ENCODE assay signal across 31 cellular contexts in genomic region chr10:75422913-75423312, GRCh38. TPM values are rescaled to one million over a fixed set of nuclear protein-coding genes. Genes with fewer than 3 reads are reported as not detected.
"Had no signal": no experiment of that assay in that cellular context is flagged by ENCODE, and none has a peak within 500 bp of the region (broad histone marks: within the 10 kb centered on the region; RNA-seq: fewer than 3 reads in every experiment).

No MANE protein-coding gene starts in this region.

- H3K4me3 Mint-ChIP-seq: activated CD4-positive, alpha-beta memory T cell treated with anti-CD3 and anti-CD28 coated beads for 36 hours; activated CD4-positive, alpha-beta T cell treated with anti-CD3 and anti-CD28 coated beads for 36 hours; activated CD4-positive, alpha-beta T cell treated with anti-CD3 and anti-CD28 coated beads, Interleukin-2, amount 10 ng/mL, durations not matched to agents 24 days and 14 days; activated CD8-positive, alpha-beta memory T cell treated with anti-CD3 and anti-CD28 coated beads, Interleukin-2, amount 10 ng/mL, durations not matched to agents 7 days and 5 days; activated CD8-positive, alpha-beta T cell treated with anti-CD3 and anti-CD28 coated beads, Interleukin-2, amount 10 ng/mL, durations not matched to agents 7 days and 5 days; activated naive CD4-positive, alpha-beta T cell treated with anti-CD3 and anti-CD28 coated beads, Interleukin-2, amount 10 ng/mL, durations not matched to agents 7 days and 5 days; activated naive CD8-positive, alpha-beta T cell treated with anti-CD3 and anti-CD28 coated beads, Interleukin-2, amount 10 ng/mL, durations not matched to agents 7 days and 5 days; activated T-cell treated with anti-CD3 and anti-CD28 coated beads, Interleukin-2, amount 50 U/mL, for 24 hours; activated T-cell treated with anti-CD3 and anti-CD28 coated beads, Interleukin-2, amount 50 U/mL, for 72 hours; brain; central memory CD8-positive, alpha-beta T cell; dendritic cell treated with granulocyte-macrophage colony-stimulating factor and Interleukin-4, amounts not matched to agents 40 ng/mL and 50 ng/mL, for 4 days had no signal

- H3K4me1 ChIP-seq: ascending aorta, breast epithelium had no signal

- H3K27ac Mint-ChIP-seq: activated CD4-positive, alpha-beta memory T cell treated with anti-CD3 and anti-CD28 coated beads for 36 hours; activated CD4-positive, alpha-beta T cell treated with anti-CD3 and anti-CD28 coated beads for 36 hours; activated CD4-positive, alpha-beta T cell treated with anti-CD3 and anti-CD28 coated beads, Interleukin-2, amount 10 ng/mL, durations not matched to agents 24 days and 14 days; activated CD8-positive, alpha-beta memory T cell treated with anti-CD3 and anti-CD28 coated beads, Interleukin-2, amount 10 ng/mL, durations not matched to agents 7 days and 5 days; activated CD8-positive, alpha-beta T cell treated with anti-CD3 and anti-CD28 coated beads, Interleukin-2, amount 10 ng/mL, durations not matched to agents 7 days and 5 days; activated naive CD4-positive, alpha-beta T cell treated with anti-CD3 and anti-CD28 coated beads, Interleukin-2, amount 10 ng/mL, durations not matched to agents 7 days and 5 days; activated naive CD4-positive, alpha-beta T cell treated with anti-CD3 and anti-CD28 coated beads, Interleukin-2, amount 50 U/mL, for 72 hours; activated naive CD8-positive, alpha-beta T cell treated with anti-CD3 and anti-CD28 coated beads, Interleukin-2, amount 10 ng/mL, durations not matched to agents 7 days and 5 days; activated T-cell treated with anti-CD3 and anti-CD28 coated beads, Interleukin-2, amount 50 U/mL, for 24 hours; activated T-cell treated with anti-CD3 and anti-CD28 coated beads, Interleukin-2, amount 50 U/mL, for 72 hours; brain; dendritic cell treated with granulocyte-macrophage colony-stimulating factor and Interleukin-4, amounts not matched to agents 40 ng/mL and 50 ng/mL, for 4 days had no signal

- H3K9me3 Mint-ChIP-seq: activated CD4-positive, alpha-beta memory T cell treated with anti-CD3 and anti-CD28 coated beads for 36 hours; activated CD4-positive, alpha-beta T cell treated with anti-CD3 and anti-CD28 coated beads, Interleukin-2, amount 10 ng/mL, durations not matched to agents 24 days and 14 days; activated naive CD4-positive, alpha-beta T cell treated with anti-CD3 and anti-CD28 coated beads, Interleukin-2, amount 10 ng/mL, durations not matched to agents 7 days and 5 days; activated naive CD4-positive, alpha-beta T cell treated with anti-CD3 and anti-CD28 coated beads, Interleukin-2, amount 50 U/mL, for 72 hours; activated naive CD8-positive, alpha-beta T cell treated with anti-CD3 and anti-CD28 coated beads, Interleukin-2, amount 10 ng/mL, durations not matched to agents 7 days and 5 days; activated T-cell treated with anti-CD3 and anti-CD28 coated beads, Interleukin-2, amount 50 U/mL, for 24 hours; activated T-cell treated with anti-CD3 and anti-CD28 coated beads, Interleukin-2, amount 50 U/mL, for 72 hours; central memory CD8-positive, alpha-beta T cell; dendritic cell treated with granulocyte-macrophage colony-stimulating factor and Interleukin-4, amounts not matched to agents 40 ng/mL and 50 ng/mL, for 4 days had no signal

- H3K36me3 Mint-ChIP-seq: activated CD4-positive, alpha-beta memory T cell treated with anti-CD3 and anti-CD28 coated beads for 36 hours; activated CD8-positive, alpha-beta memory T cell treated with anti-CD3 and anti-CD28 coated beads, Interleukin-2, amount 10 ng/mL, durations not matched to agents 7 days and 5 days; activated naive CD4-positive, alpha-beta T cell treated with anti-CD3 and anti-CD28 coated beads, Interleukin-2, amount 10 ng/mL, durations not matched to agents 7 days and 5 days; activated naive CD4-positive, alpha-beta T cell treated with anti-CD3 and anti-CD28 coated beads, Interleukin-2, amount 50 U/mL, for 72 hours; activated naive CD8-positive, alpha-beta T cell treated with anti-CD3 and anti-CD28 coated beads, Interleukin-2, amount 10 ng/mL, durations not matched to agents 7 days and 5 days; brain had no signal

- H3K36me3 ChIP-seq: ascending aorta, breast epithelium, esophagus squamous epithelium, gastroesophageal sphincter, heart right ventricle had no signal

- H3K27ac ChIP-seq: ascending aorta, breast epithelium, coronary artery, dorsolateral prefrontal cortex, epithelial cell of prostate, esophagus squamous epithelium, gastroesophageal sphincter, heart right ventricle had no signal

- H3K9me3 ChIP-seq: ascending aorta, breast epithelium, esophagus squamous epithelium, gastroesophageal sphincter, heart right ventricle had no signal

- H3K27me3 ChIP-seq: ascending aorta, breast epithelium, esophagus squamous epithelium, gastroesophageal sphincter, heart right ventricle had no signal

- ATAC-seq: activated CD4-positive, alpha-beta T cell treated with anti-CD3 and anti-CD28 coated beads for 36 hours; activated CD8-positive, alpha-beta memory T cell treated with anti-CD3 and anti-CD28 coated beads, Interleukin-2, amount 10 ng/mL, durations not matched to agents 7 days and 5 days; activated CD8-positive, alpha-beta T cell treated with anti-CD3 and anti-CD28 coated beads, Interleukin-2, amount 10 ng/mL, durations not matched to agents 7 days and 5 days; activated naive CD4-positive, alpha-beta T cell treated with anti-CD3 and anti-CD28 coated beads, Interleukin-2, amount 50 U/mL, for 72 hours; activated T-cell treated with anti-CD3 and anti-CD28 coated beads, Interleukin-2, amount 50 U/mL, for 72 hours; gastroesophageal sphincter; heart right ventricle had no signal

- H3K4me1 Mint-ChIP-seq: activated CD4-positive, alpha-beta T cell treated with anti-CD3 and anti-CD28 coated beads for 36 hours; activated CD4-positive, alpha-beta T cell treated with anti-CD3 and anti-CD28 coated beads, Interleukin-2, amount 10 ng/mL, durations not matched to agents 24 days and 14 days; activated CD8-positive, alpha-beta memory T cell treated with anti-CD3 and anti-CD28 coated beads, Interleukin-2, amount 10 ng/mL, durations not matched to agents 7 days and 5 days; activated naive CD4-positive, alpha-beta T cell treated with anti-CD3 and anti-CD28 coated beads, Interleukin-2, amount 10 ng/mL, durations not matched to agents 7 days and 5 days; activated naive CD8-positive, alpha-beta T cell treated with anti-CD3 and anti-CD28 coated beads, Interleukin-2, amount 10 ng/mL, durations not matched to agents 7 days and 5 days; central memory CD8-positive, alpha-beta T cell had no signal

- DNase-seq: activated CD4-positive, alpha-beta memory T cell treated with anti-CD3 and anti-CD28 coated beads for 36 hours; activated CD4-positive, alpha-beta T cell treated with anti-CD3 and anti-CD28 coated beads for 36 hours; activated CD4-positive, alpha-beta T cell treated with anti-CD3 and anti-CD28 coated beads, Interleukin-2, amount 10 ng/mL, durations not matched to agents 24 days and 14 days; activated CD4-positive, CD25-positive, alpha-beta regulatory T cell; activated CD4-positive, CD25-positive, alpha-beta regulatory T cell treated with anti-CD3 and anti-CD28 coated beads, Interleukin-2, amount 50 U/mL, for 72 hours; activated CD8-positive, alpha-beta memory T cell treated with anti-CD3 and anti-CD28 coated beads, Interleukin-2, amount 10 ng/mL, durations not matched to agents 7 days and 5 days; activated CD8-positive, alpha-beta memory T cell treated with anti-CD3 and anti-CD28 coated beads, Interleukin-2, amount 50 U/mL, for 4 hours; activated CD8-positive, alpha-beta T cell treated with anti-CD3 and anti-CD28 coated beads, Interleukin-2, amount 10 ng/mL, durations not matched to agents 7 days and 5 days; activated gamma-delta T cell; activated naive CD4-positive, alpha-beta T cell; activated naive CD4-positive, alpha-beta T cell treated with anti-CD3 and anti-CD28 coated beads, Interleukin-2, amount 10 ng/mL, durations not matched to agents 7 days and 5 days; activated naive CD8-positive, alpha-beta T cell treated with anti-CD3 and anti-CD28 coated beads, Interleukin-2, amount 10 ng/mL, durations not matched to agents 7 days and 5 days; activated T-cell treated with anti-CD3 and anti-CD28 coated beads, Interleukin-2, amount 50 U/mL, for 24 hours; activated T-cell treated with anti-CD3 and anti-CD28 coated beads, Interleukin-2, amount 50 U/mL, for 72 hours; dorsolateral prefrontal cortex; effector memory CD4-positive, alpha-beta T cell; esophagus squamous epithelium; foreskin melanocyte; heart right ventricle; T-helper 2 cell had no signal

- H3K4me3 ChIP-seq: ascending aorta, breast epithelium, coronary artery, dorsolateral prefrontal cortex, esophagus squamous epithelium, gastroesophageal sphincter, heart right ventricle had no signal

RNA-seq across cellular contexts. Expression of gene LRMDA, which starts 8.5 kb away (rescaled TPM):
- total RNA-seq: activated CD4-positive, alpha-beta memory T cell treated with anti-CD3 and anti-CD28 coated beads for 36 hours; activated CD4-positive, alpha-beta T cell treated with anti-CD3 and anti-CD28 coated beads for 36 hours; activated CD4-positive, alpha-beta T cell treated with anti-CD3 and anti-CD28 coated beads, Interleukin-2, amount 10 ng/mL, durations not matched to agents 24 days and 14 days; activated CD8-positive, alpha-beta memory T cell treated with anti-CD3 and anti-CD28 coated beads for 36 hours; activated CD8-positive, alpha-beta memory T cell treated with anti-CD3 and anti-CD28 coated beads, Interleukin-2, amount 10 ng/mL, durations not matched to agents 7 days and 5 days; activated CD8-positive, alpha-beta T cell treated with anti-CD3 and anti-CD28 coated beads, Interleukin-2, amount 10 ng/mL, durations not matched to agents 7 days and 5 days; activated naive CD4-positive, alpha-beta T cell treated with anti-CD3 and anti-CD28 coated beads, Interleukin-2, amount 50 U/mL, for 72 hours; activated naive CD8-positive, alpha-beta T cell treated with anti-CD3 and anti-CD28 coated beads, Interleukin-2, amount 10 ng/mL, durations not matched to agents 7 days and 5 days; activated T-cell treated with anti-CD3 and anti-CD28 coated beads, Interleukin-2, amount 50 U/mL, for 72 hours; T-helper 1 cell treated with Interleukin-12 subunit alpha and Interleukin-12 subunit beta and Interleukin-4 antibody, amounts not matched to agents 30 ng/mL and 1 ng/mL, for 36 hours had no signal

RNA-seq across cellular contexts. Expression of gene ZNF503, which starts 21.3 kb away (rescaled TPM):
- total RNA-seq: T-helper 1 cell treated with Interleukin-12 subunit alpha and Interleukin-12 subunit beta and Interleukin-4 antibody, amounts not matched to agents 30 ng/mL and 1 ng/mL, for 36 hours had no signal
